Comparison of ENCODE assay signal across 8 cellular contexts in genomic region chr14:104895786-104896642, GRCh38. TPM values are rescaled to one million over a fixed set of nuclear protein-coding genes. Genes with fewer than 3 reads are reported as not detected.
DNase-seq lines count a peak whose midpoint lies in the region; ATAC-seq and TF ChIP-seq lines count a peak whose summit lies in the region.

No MANE protein-coding gene starts in this region.

- ATAC-seq in psoas muscle: peak in 1 of 4 donors; percentile 15
- ATAC-seq in activated CD8-positive, alpha-beta T cell treated with anti-CD3 and anti-CD28 coated beads for 36 hours: no peak

- no peaks in the 10 kb centered on the region for H3K36me3 Mint-ChIP-seq in activated CD8-positive, alpha-beta T cell treated with anti-CD3 and anti-CD28 coated beads for 36 hours (ENCODE audit: low read depth)

- no peaks in the 10 kb centered on the region for H3K9me3 Mint-ChIP-seq in activated CD8-positive, alpha-beta T cell treated with anti-CD3 and anti-CD28 coated beads for 36 hours

- H3K27ac ChIP-seq in coronary artery (no peak overlapping the region), psoas muscle (no peak overlapping the region)

- CTCF ChIA-PET in activated CD8-positive, alpha-beta T cell treated with anti-CD3 and anti-CD28 coated beads for 36 hours (lab: Charles Lee): interaction anchor here (0.7 to 1.6 kb wide), 7 partner anchors 13 to 617 kb away, joined by 3 to 9 read pairs (median 4); partner anchors contain the start of gene CLBA1

- H3K4me1 Mint-ChIP-seq in activated CD8-positive, alpha-beta T cell treated with anti-CD3 and anti-CD28 coated beads for 36 hours (ENCODE audit: low read depth): peaks cover under 1% of the 10 kb centered on the region

- H3K27ac Mint-ChIP-seq in activated CD8-positive, alpha-beta T cell treated with anti-CD3 and anti-CD28 coated beads for 36 hours: no peak overlapping the region

- TF ChIP-seq CTCF in coronary artery (IDR thresholded peaks at IDR 0.05) (no peak), psoas muscle (IDR thresholded peaks at IDR 0.05) (no peak)
- no peak for TF ChIP-seq CTCF in activated CD8-positive, alpha-beta T cell treated with anti-CD3 and anti-CD28 coated beads for 36 hours (IDR thresholded peaks at IDR 0.05)

- no peak overlapping the region for H3K4me3 ChIP-seq in H7 (ENCODE audit: insufficient read depth, low read depth, low read length)
- H3K4me3 ChIP-seq in coronary artery: no peak overlapping the region
- H3K4me3 ChIP-seq in psoas muscle: no peak overlapping the region

- H3K4me1 ChIP-seq in psoas muscle: no peaks in the 10 kb centered on the region

- H3K9me3 ChIP-seq in psoas muscle: no peaks in the 10 kb centered on the region

- intact Hi-C loops in psoas muscle (cut with DNase I): loop anchor here in 1 of 2 donors (1.0 kb wide), 1 partner anchor 149 kb away; no protein-coding TSS in a partner anchor
- intact Hi-C loops in activated CD8-positive, alpha-beta T cell treated with anti-CD3 and anti-CD28 coated beads for 36 hours (cut with micrococcal nuclease): no loop called here

- POLR2A ChIA-PET in activated CD8-positive, alpha-beta T cell treated with anti-CD3 and anti-CD28 coated beads for 36 hours (lab: Charles Lee): no interaction called here

- H3K36me3 ChIP-seq in H7 (replicated peaks; ENCODE audit: control insufficient read depth, insufficient read depth, low read length) (no peaks in the 10 kb centered on the region), psoas muscle (ENCODE audit: insufficient read depth in 1 of 2, low read depth in 1 of 2) (peaks cover 0 to 8% of the 10 kb centered on the region in 2 donors)

- DNase-seq in H7 (peak; percentile 57), NCI-H2107 treated with DMSO at 0.1 percent for 48 hours (lab: John Stamatoyannopoulos, UW; ENCODE audit: unreplicated experiment) (peak; percentile 88), coronary artery (ENCODE audit: low spot score) (peak; percentile 71), psoas muscle (peak; percentile 23 to 48), HPDE6-E6E7 (ENCODE audit: extremely low spot score) (no peak), NCI-H2171 (lab: John Stamatoyannopoulos, UW) (no peak), KG1 (lab: John Stamatoyannopoulos, UW) (no peak)
- DNase-seq in activated CD8-positive, alpha-beta T cell treated with anti-CD3 and anti-CD28 coated beads for 36 hours: no peak

- H3K4me3 Mint-ChIP-seq in activated CD8-positive, alpha-beta T cell treated with anti-CD3 and anti-CD28 coated beads for 36 hours: no peak overlapping the region

- H3K27me3 ChIP-seq in H7 (ENCODE audit: control insufficient read depth, insufficient read depth, low read length) (no peaks in the 10 kb centered on the region), psoas muscle (ENCODE audit: insufficient read depth in 3 of 3, low read length in 2 of 3) (no peaks in the 10 kb centered on the region)

- 55 to 64% (median 57%) methylated on average over 27 to 33 of the region's 33 CpGs for WGBS in psoas muscle, 3 donors

- H3K27me3 Mint-ChIP-seq in activated CD8-positive, alpha-beta T cell treated with anti-CD3 and anti-CD28 coated beads for 36 hours: peaks cover 3% of the 10 kb centered on the region

RNA-seq across cellular contexts. Expression of gene PLD4, which starts 28.7 kb away (rescaled TPM):
- total RNA-seq in H7 (2014; rRNA removed; shearing (Covaris generic)): 0.11 TPM in 1 of 2 replicates, not detected in the other
- under 1 TPM in 2 of 4 donors, not detected in 2; 0.04 to 0.25 TPM for total RNA-seq in psoas muscle
- not detected for polyA plus RNA-seq in psoas muscle
- total RNA-seq in activated CD8-positive, alpha-beta T cell treated with anti-CD3 and anti-CD28 coated beads for 36 hours: not detected

RNA-seq across cellular contexts. Expression of gene CEP170B, which starts 30.9 kb away (rescaled TPM):
- total RNA-seq in H7 (2014; rRNA removed; shearing (Covaris generic)): 20.8 and 21.4 TPM in 2 replicates
- total RNA-seq in psoas muscle: 10 to 100 TPM in 1 of 4 donors, 1 to 10 TPM in 3; 6.3 to 15.7 (median 7.7) TPM
- 1 to 10 TPM; 2.0 to 5.8 (median 3.3) TPM for polyA plus RNA-seq in psoas muscle
- 1 to 10 TPM; 2.2 to 2.3 TPM for total RNA-seq in activated CD8-positive, alpha-beta T cell treated with anti-CD3 and anti-CD28 coated beads for 36 hours

Comparison
In these comparisons a context has a peak if more than half of its experiments do, and no peak if none do; other contexts are left out.
1. DNase-seq: peak in H7 (single experiment), NCI-H2107 treated with DMSO at 0.1 percent for 48 hours (single experiment), coronary artery (single experiment) and psoas muscle (2 of 2); none in HPDE6-E6E7 (single experiment), activated CD8-positive, alpha-beta T cell treated with anti-CD3 and anti-CD28 coated beads for 36 hours (single experiment), NCI-H2171 (single experiment) and KG1 (single experiment).